In the genomic region with DNA sequence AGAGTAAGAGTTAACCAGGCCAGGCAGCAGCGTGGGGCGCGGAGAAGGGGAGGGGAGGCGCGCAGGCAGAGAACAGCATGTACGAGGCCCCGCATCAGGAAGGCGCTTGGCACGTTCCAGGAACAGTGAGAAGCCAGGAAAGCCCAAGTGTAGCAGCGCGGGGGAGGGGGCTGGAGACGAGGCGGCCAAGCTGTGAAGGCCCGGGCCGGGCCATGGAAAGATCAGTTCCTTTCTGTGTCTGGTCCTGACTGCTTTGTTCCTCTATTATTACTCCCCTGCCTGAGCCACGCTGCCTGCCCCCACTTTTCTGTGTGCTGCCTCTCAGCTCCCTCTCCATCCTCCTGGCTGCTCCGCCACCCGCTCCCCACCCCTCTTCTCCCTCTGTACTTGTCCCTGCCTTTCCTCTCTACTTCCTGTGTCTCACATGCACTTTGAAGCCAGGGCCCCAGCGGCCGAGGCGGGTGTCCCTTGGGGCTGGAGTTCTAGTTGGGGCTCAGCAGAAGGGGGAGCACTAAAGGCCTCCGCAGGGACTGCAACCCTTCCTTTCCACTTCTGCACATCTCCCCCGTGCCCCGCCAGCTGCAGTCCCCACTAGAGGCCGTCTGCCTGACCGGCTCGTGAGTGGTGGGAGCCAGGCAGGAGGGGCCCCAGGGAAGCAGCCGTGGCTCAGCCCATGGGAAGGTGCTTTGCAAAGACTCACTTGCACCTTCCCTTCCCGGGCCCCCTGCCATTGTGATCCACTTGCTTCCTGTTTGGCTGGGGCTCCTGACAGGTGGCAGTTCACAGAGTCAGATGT, we compare ENCODE assay signal across 8 cellular contexts.
DNase-seq lines count a peak whose midpoint lies in the region; ATAC-seq and TF ChIP-seq lines count a peak whose summit lies in the region.

No MANE protein-coding gene starts in this region.

- H3K36me3 ChIP-seq in spleen: peaks cover 0 to 95% (median 14%) of the 10 kb centered on the region in 6 donors

- no peak overlapping the region for H3K4me3 ChIP-seq in spleen

- peak in 1 of 3 donors; percentile 15 for TF ChIP-seq POLR2A in spleen (IDR thresholded peaks at IDR 0.05)

- ATAC-seq in HG03378 (IDR thresholded peaks at IDR 0.05; ENCODE audit: unreplicated experiment): no peak

- in situ Hi-C loops in KBM-7 (cut with MboI; ENCODE audit: low pct_unique_long_range_greater_than_20kb, low sequenced_read_pairs): no loop called here

- no peak overlapping the region for H3K27ac Mint-ChIP-seq in activated CD4-positive, alpha-beta T cell treated with anti-CD3 and anti-CD28 coated beads, Interleukin-2, amount 10 ng/mL, durations not matched to agents 24 days and 14 days

- peak overlapping the region; percentile 26 to 85 (median 70) for H3K27ac ChIP-seq in spleen

- no peak for TF ChIP-seq CTCF in spleen (IDR thresholded peaks at IDR 0.05 in 8 of 11, conservative IDR thresholded peaks at IDR 0.05 in 3 of 11)

- intact Hi-C loops in spleen (cut with DNase I; ENCODE audit: low total_unique reads): no loop called here
- intact Hi-C loops in activated CD4-positive, alpha-beta T cell treated with anti-CD3 and anti-CD28 coated beads, Interleukin-2, amount 10 ng/mL, durations not matched to agents 24 days and 14 days (cut with micrococcal nuclease): no loop called here

- peaks cover 0 to 31% (median 20%) of the 10 kb centered on the region in 6 donors for H3K4me1 ChIP-seq in spleen

- DNase-seq in KBM-7 (peak; percentile 77), cerebellar cortex (ENCODE audit: low spot score) (peak; percentile 86), inferior parietal cortex (ENCODE audit: extremely low spot score) (peak; percentile 43), spleen (no peak)
- no peak for DNase-seq in activated CD4-positive, CD25-positive, alpha-beta regulatory T cell (lab: John Stamatoyannopoulos, UW)
- DNase-seq in activated CD4-positive, alpha-beta T cell treated with anti-CD3 and anti-CD28 coated beads, Interleukin-2, amount 50 U/mL, for 4 hours: no peak
- no peak for DNase-seq in activated CD4-positive, alpha-beta T cell treated with anti-CD3 and anti-CD28 coated beads, Interleukin-2, amount 10 ng/mL, durations not matched to agents 24 days and 14 days

- H3K36me3 Mint-ChIP-seq in activated CD4-positive, alpha-beta T cell treated with anti-CD3 and anti-CD28 coated beads, Interleukin-2, amount 10 ng/mL, durations not matched to agents 24 days and 14 days (ENCODE audit: low read depth): no peaks in the 10 kb centered on the region

- no peak overlapping the region for H3K4me3 Mint-ChIP-seq in activated CD4-positive, alpha-beta T cell treated with anti-CD3 and anti-CD28 coated beads, Interleukin-2, amount 10 ng/mL, durations not matched to agents 24 days and 14 days

- peaks cover 2% of the 10 kb centered on the region for H3K4me1 Mint-ChIP-seq in activated CD4-positive, alpha-beta T cell treated with anti-CD3 and anti-CD28 coated beads, Interleukin-2, amount 10 ng/mL, durations not matched to agents 24 days and 14 days

- H3K9me3 Mint-ChIP-seq in activated CD4-positive, alpha-beta T cell treated with anti-CD3 and anti-CD28 coated beads, Interleukin-2, amount 10 ng/mL, durations not matched to agents 24 days and 14 days: no peaks in the 10 kb centered on the region

- no peaks in the 10 kb centered on the region for H3K9me3 ChIP-seq in spleen

- H3K27me3 ChIP-seq in spleen (replicated peaks in 1 of 7): no peaks in the 10 kb centered on the region

- no peaks in the 10 kb centered on the region for H3K27me3 Mint-ChIP-seq in activated CD4-positive, alpha-beta T cell treated with anti-CD3 and anti-CD28 coated beads, Interleukin-2, amount 10 ng/mL, durations not matched to agents 24 days and 14 days

- 22 to 32% (median 28%) methylated on average over 28 to 29 of the region's 29 CpGs for WGBS in spleen, 5 donors

Comparison
In these comparisons a context has a peak if more than half of its experiments do, and no peak if none do; other contexts are left out.
1. DNase-seq: peak in KBM-7 (single experiment), cerebellar cortex (single experiment) and inferior parietal cortex (single experiment); none in spleen (single experiment), activated CD4-positive, CD25-positive, alpha-beta regulatory T cell (0 of 4), activated CD4-positive, alpha-beta T cell treated with anti-CD3 and anti-CD28 coated beads, Interleukin-2, amount 50 U/mL, for 4 hours (0 of 2) and activated CD4-positive, alpha-beta T cell treated with anti-CD3 and anti-CD28 coated beads, Interleukin-2, amount 10 ng/mL, durations not matched to agents 24 days and 14 days (single experiment).